1 cellular context compared by ENCODE assay signal in the genomic region with DNA sequence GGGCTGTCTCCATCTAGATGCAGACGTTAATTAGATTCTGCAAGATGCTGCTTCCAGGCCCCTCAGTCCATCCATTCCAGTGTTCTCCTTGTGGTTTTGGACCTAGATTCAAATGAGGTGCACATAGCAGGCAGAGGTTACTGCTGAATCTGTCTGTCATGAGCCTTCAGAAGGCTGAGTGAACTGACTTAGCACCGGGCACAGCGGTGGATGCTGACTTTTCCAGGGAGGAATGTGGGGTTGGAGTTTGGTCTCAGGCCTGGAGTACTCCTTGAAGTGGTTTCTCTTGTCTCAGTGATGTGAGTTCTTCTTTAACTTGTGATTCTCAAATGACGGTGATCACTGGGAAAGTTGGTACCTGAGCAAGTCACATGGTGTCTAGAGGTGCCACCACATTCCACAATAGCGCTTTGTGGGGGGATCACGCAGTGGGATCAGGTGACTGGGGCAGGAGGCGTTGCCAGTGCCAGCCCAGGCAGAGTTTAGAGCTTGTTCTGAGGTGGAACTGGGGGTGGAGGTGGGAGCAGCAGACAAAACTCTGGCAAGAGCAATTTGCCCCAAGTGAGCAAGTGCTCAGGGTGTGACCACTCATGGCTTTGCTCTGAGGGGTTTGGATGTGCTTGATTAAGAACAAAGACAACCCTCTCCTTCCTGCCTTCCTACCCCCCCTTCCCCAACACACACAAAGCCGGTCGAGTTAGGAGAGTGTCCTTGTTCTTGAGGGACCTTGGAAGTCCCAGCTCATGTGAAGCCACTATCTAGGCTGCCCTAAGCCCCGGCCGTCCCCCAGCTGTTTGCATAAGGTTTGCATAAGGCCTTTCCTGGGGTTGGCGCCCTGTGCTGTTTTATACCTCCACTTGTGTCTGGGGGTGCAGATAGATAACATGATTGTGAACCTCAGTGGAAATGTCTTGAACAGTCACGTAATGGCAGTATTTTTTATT.
TF ChIP-seq lines count a peak whose summit lies in the region.

No MANE protein-coding gene starts in this region.

TF ChIP-seq in GM12878, 131 proteins besides CTCF, POLR2A, EP300 and RAD21:
- TF ChIP-seq IKZF2 (IDR thresholded peaks at IDR 0.05) (0 out of 4 replicates have a peak, but pooled peaks of 1 of the 2 experiments have one; percentile 49), NR2F1 (conservative IDR thresholded peaks at IDR 0.05) (no peak), SMC3 (IDR thresholded peaks at IDR 0.05; ENCODE audit: borderline replicate concordance, low read length) (no peak), TARDBP (IDR thresholded peaks at IDR 0.05; ENCODE audit: borderline replicate concordance) (no peak), NR2C1 (IDR thresholded peaks at IDR 0.05) (no peak), EED (IDR thresholded peaks at IDR 0.05; ENCODE audit: low read depth) (peak; percentile 14; the same call in 1 of the 2 replicates), IKZF1 (conservative IDR thresholded peaks at IDR 0.05) (peak; percentile 26), USF1 (IDR thresholded peaks at IDR 0.05; ENCODE audit: borderline replicate concordance, extremely low read length, insufficient read depth, low read depth, low read length) (peak; percentile 36), BHLHE40 (IDR thresholded peaks at IDR 0.05; ENCODE audit: borderline replicate concordance in 1 of 2, low read depth in 2 of 2, low read length in 1 of 2) (peak in 1 of 2 experiments; percentile 24; a peak in 1 of 4 replicates), RUNX3 (IDR thresholded peaks at IDR 0.05; ENCODE audit: low read length) (peak; percentile 17; the same call in 1 of the 2 replicates), RAD51 (IDR thresholded peaks at IDR 0.05) (peak; percentile 70), POU2F2 (IDR thresholded peaks at IDR 0.05; ENCODE audit: borderline replicate concordance, low read depth, low read length) (peak; percentile 90; the same call in 2 of the 3 replicates)
- TF ChIP-seq, protein P1, sequence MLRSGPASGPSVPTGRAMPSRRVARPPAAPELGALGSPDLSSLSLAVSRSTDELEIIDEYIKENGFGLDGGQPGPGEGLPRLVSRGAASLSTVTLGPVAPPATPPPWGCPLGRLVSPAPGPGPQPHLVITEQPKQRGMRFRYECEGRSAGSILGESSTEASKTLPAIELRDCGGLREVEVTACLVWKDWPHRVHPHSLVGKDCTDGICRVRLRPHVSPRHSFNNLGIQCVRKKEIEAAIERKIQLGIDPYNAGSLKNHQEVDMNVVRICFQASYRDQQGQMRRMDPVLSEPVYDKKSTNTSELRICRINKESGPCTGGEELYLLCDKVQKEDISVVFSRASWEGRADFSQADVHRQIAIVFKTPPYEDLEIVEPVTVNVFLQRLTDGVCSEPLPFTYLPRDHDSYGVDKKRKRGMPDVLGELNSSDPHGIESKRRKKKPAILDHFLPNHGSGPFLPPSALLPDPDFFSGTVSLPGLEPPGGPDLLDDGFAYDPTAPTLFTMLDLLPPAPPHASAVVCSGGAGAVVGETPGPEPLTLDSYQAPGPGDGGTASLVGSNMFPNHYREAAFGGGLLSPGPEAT (IDR thresholded peaks at IDR 0.05; ENCODE audit: low read depth) = 0 out of 2 replicates have a peak, but pooled peaks have one; percentile 31
- TF ChIP-seq, protein P2, sequence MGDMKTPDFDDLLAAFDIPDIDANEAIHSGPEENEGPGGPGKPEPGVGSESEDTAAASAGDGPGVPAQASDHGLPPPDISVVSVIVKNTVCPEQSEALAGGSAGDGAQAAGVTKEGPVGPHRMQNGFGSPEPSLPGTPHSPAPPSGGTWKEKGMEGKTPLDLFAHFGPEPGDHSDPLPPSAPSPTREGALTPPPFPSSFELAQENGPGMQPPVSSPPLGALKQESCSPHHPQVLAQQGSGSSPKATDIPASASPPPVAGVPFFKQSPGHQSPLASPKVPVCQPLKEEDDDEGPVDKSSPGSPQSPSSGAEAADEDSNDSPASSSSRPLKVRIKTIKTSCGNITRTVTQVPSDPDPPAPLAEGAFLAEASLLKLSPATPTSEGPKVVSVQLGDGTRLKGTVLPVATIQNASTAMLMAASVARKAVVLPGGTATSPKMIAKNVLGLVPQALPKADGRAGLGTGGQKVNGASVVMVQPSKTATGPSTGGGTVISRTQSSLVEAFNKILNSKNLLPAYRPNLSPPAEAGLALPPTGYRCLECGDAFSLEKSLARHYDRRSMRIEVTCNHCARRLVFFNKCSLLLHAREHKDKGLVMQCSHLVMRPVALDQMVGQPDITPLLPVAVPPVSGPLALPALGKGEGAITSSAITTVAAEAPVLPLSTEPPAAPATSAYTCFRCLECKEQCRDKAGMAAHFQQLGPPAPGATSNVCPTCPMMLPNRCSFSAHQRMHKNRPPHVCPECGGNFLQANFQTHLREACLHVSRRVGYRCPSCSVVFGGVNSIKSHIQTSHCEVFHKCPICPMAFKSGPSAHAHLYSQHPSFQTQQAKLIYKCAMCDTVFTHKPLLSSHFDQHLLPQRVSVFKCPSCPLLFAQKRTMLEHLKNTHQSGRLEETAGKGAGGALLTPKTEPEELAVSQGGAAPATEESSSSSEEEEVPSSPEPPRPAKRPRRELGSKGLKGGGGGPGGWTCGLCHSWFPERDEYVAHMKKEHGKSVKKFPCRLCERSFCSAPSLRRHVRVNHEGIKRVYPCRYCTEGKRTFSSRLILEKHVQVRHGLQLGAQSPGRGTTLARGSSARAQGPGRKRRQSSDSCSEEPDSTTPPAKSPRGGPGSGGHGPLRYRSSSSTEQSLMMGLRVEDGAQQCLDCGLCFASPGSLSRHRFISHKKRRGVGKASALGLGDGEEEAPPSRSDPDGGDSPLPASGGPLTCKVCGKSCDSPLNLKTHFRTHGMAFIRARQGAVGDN (IDR thresholded peaks at IDR 0.05) = peak; percentile 26; the same call in 1 of the 2 replicates
- TF ChIP-seq, protein P3, sequence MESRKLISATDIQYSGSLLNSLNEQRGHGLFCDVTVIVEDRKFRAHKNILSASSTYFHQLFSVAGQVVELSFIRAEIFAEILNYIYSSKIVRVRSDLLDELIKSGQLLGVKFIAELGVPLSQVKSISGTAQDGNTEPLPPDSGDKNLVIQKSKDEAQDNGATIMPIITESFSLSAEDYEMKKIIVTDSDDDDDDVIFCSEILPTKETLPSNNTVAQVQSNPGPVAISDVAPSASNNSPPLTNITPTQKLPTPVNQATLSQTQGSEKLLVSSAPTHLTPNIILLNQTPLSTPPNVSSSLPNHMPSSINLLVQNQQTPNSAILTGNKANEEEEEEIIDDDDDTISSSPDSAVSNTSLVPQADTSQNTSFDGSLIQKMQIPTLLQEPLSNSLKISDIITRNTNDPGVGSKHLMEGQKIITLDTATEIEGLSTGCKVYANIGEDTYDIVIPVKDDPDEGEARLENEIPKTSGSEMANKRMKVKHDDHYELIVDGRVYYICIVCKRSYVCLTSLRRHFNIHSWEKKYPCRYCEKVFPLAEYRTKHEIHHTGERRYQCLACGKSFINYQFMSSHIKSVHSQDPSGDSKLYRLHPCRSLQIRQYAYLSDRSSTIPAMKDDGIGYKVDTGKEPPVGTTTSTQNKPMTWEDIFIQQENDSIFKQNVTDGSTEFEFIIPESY (IDR thresholded peaks at IDR 0.05) = no peak
